30 cellular contexts compared by ENCODE assay signal in genomic region chr9:112664541-112664940, GRCh38.
"Had no signal": no experiment of that assay in that cellular context is flagged by ENCODE, and none has a peak within 500 bp of the region (broad histone marks: within the 10 kb centered on the region; RNA-seq: fewer than 3 reads in every experiment).

No MANE protein-coding gene starts in this region.

- DNase-seq: activated CD4-positive, alpha-beta memory T cell treated with anti-CD3 and anti-CD28 coated beads, Interleukin-2, amount 10 ng/mL, durations not matched to agents 7 days and 5 days; activated CD4-positive, alpha-beta T cell treated with anti-CD3 and anti-CD28 coated beads for 36 hours; activated CD4-positive, alpha-beta T cell treated with anti-CD3 and anti-CD28 coated beads, Interleukin-2, amount 50 U/mL, for 1 hour; activated gamma-delta T cell treated with Interleukin-2 at 50 U/mL for 16 hours; activated naive CD4-positive, alpha-beta T cell treated with anti-CD3 and anti-CD28 coated beads, Interleukin-2, amount 10 ng/mL, durations not matched to agents 7 days and 5 days; activated naive CD8-positive, alpha-beta T cell treated with anti-CD3 and anti-CD28 coated beads for 36 hours; activated T-cell treated with anti-CD3 and anti-CD28 coated beads for 4 hours; activated T-cell treated with anti-CD3 and anti-CD28 coated beads, Interleukin-2, amount 50 U/mL, for 72 hours; adrenal gland; aorta; body of pancreas; MM.1S; NCI-H1105 treated with DMSO at 0.1 percent for 48 hours; NCI-H1436 treated with DMSO at 0.1 percent for 48 hours; NCI-H187; NCI-H2081; NCI-H2171; NCI-H226; NCI-H526; NCI-H82; Peyer's patch; Right ventricle myocardium superior; SJCRH30; SK-N-SH; T-helper 1 cell; WERI-Rb-1 had no signal

- H3K4me1 ChIP-seq: adrenal gland, body of pancreas, Peyer's patch, SJCRH30 had no signal

- H3K9me3 ChIP-seq: adrenal gland, body of pancreas, Peyer's patch, SJCRH30, SK-N-SH had no signal

- H3K4me2 ChIP-seq: KMS-11, SK-N-SH had no signal

- ATAC-seq: activated CD4-positive, alpha-beta T cell treated with anti-CD3 and anti-CD28 coated beads for 36 hours; activated T-cell treated with anti-CD3 and anti-CD28 coated beads, Interleukin-2, amount 50 U/mL, for 72 hours; body of pancreas had no signal

- H3K9me2 ChIP-seq: SK-N-SH had no signal

- H3K9ac ChIP-seq: KMS-11, SK-N-SH had no signal

- H3K27me3 ChIP-seq: adrenal gland, body of pancreas, Peyer's patch, SJCRH30 had no signal

- H3K27me3 Mint-ChIP-seq: activated CD4-positive, alpha-beta T cell treated with anti-CD3 and anti-CD28 coated beads for 36 hours; activated naive CD4-positive, alpha-beta T cell treated with anti-CD3 and anti-CD28 coated beads, Interleukin-2, amount 10 ng/mL, durations not matched to agents 7 days and 5 days; activated naive CD8-positive, alpha-beta T cell treated with anti-CD3 and anti-CD28 coated beads for 36 hours; central memory CD8-positive, alpha-beta T cell had no signal

- H3K4me3 ChIP-seq: adrenal gland, body of pancreas, Peyer's patch, SJCRH30 had no signal

- H3K9me3 Mint-ChIP-seq: activated CD4-positive, alpha-beta memory T cell treated with anti-CD3 and anti-CD28 coated beads, Interleukin-2, amount 10 ng/mL, durations not matched to agents 7 days and 5 days; activated naive CD4-positive, alpha-beta T cell treated with anti-CD3 and anti-CD28 coated beads, Interleukin-2, amount 10 ng/mL, durations not matched to agents 7 days and 5 days; activated naive CD8-positive, alpha-beta T cell treated with anti-CD3 and anti-CD28 coated beads for 36 hours; activated T-cell treated with anti-CD3 and anti-CD28 coated beads, Interleukin-2, amount 50 U/mL, for 72 hours; activated T-helper 2 cell treated with anti-CD3 and anti-CD28 coated beads, Interferon-gamma antibody, Interleukin-2, Interleukin-4, amounts not matched to agents 10 μg/mL and 5 μg/mL and 100 μg/mL, durations not matched to agents 14 hours and 24 hours and 36 hours; central memory CD8-positive, alpha-beta T cell had no signal

- H3K4me1 Mint-ChIP-seq: activated CD4-positive, alpha-beta memory T cell treated with anti-CD3 and anti-CD28 coated beads, Interleukin-2, amount 10 ng/mL, durations not matched to agents 7 days and 5 days; activated CD4-positive, alpha-beta T cell treated with anti-CD3 and anti-CD28 coated beads for 36 hours; activated naive CD4-positive, alpha-beta T cell treated with anti-CD3 and anti-CD28 coated beads, Interleukin-2, amount 10 ng/mL, durations not matched to agents 7 days and 5 days; activated naive CD8-positive, alpha-beta T cell treated with anti-CD3 and anti-CD28 coated beads for 36 hours; central memory CD8-positive, alpha-beta T cell had no signal

- H3K27ac ChIP-seq: adrenal gland, body of pancreas, KMS-11, Peyer's patch, RWPE1, SJCRH30, WERI-Rb-1 had no signal

- H3K36me3 Mint-ChIP-seq: activated naive CD4-positive, alpha-beta T cell treated with anti-CD3 and anti-CD28 coated beads, Interleukin-2, amount 10 ng/mL, durations not matched to agents 7 days and 5 days had no signal

- H3K36me3 ChIP-seq: Peyer's patch, SJCRH30 had no signal

- H3K4me3 Mint-ChIP-seq: activated CD4-positive, alpha-beta memory T cell treated with anti-CD3 and anti-CD28 coated beads, Interleukin-2, amount 10 ng/mL, durations not matched to agents 7 days and 5 days; activated CD4-positive, alpha-beta T cell treated with anti-CD3 and anti-CD28 coated beads for 36 hours; activated naive CD4-positive, alpha-beta T cell treated with anti-CD3 and anti-CD28 coated beads, Interleukin-2, amount 10 ng/mL, durations not matched to agents 7 days and 5 days; activated naive CD8-positive, alpha-beta T cell treated with anti-CD3 and anti-CD28 coated beads for 36 hours; activated T-cell treated with anti-CD3 and anti-CD28 coated beads, Interleukin-2, amount 50 U/mL, for 72 hours; central memory CD8-positive, alpha-beta T cell had no signal

- H3K27ac Mint-ChIP-seq: activated CD4-positive, alpha-beta memory T cell treated with anti-CD3 and anti-CD28 coated beads, Interleukin-2, amount 10 ng/mL, durations not matched to agents 7 days and 5 days; activated CD4-positive, alpha-beta T cell treated with anti-CD3 and anti-CD28 coated beads for 36 hours; activated naive CD4-positive, alpha-beta T cell treated with anti-CD3 and anti-CD28 coated beads, Interleukin-2, amount 10 ng/mL, durations not matched to agents 7 days and 5 days; activated naive CD8-positive, alpha-beta T cell treated with anti-CD3 and anti-CD28 coated beads for 36 hours; activated T-cell treated with anti-CD3 and anti-CD28 coated beads, Interleukin-2, amount 50 U/mL, for 72 hours; activated T-helper 2 cell treated with anti-CD3 and anti-CD28 coated beads, Interferon-gamma antibody, Interleukin-2, Interleukin-4, amounts not matched to agents 10 μg/mL and 5 μg/mL and 100 μg/mL, durations not matched to agents 14 hours and 24 hours and 36 hours had no signal
